Comparison of ENCODE assay signal across 7 cellular contexts in genomic region chr4:157978680-157979361, GRCh38.
DNase-seq lines count a peak whose midpoint lies in the region; FAIRE-seq and TF ChIP-seq lines count a peak whose summit lies in the region.

No MANE protein-coding gene starts in this region.

- H3K27ac ChIP-seq in GM23248, result no peak overlapping the region
- no peak overlapping the region for H3K27ac ChIP-seq in brain microvascular endothelial cell
- H3K27ac ChIP-seq in iPS-18a (ENCODE audit: low read length), result no peak overlapping the region
- no peak overlapping the region for H3K27ac ChIP-seq in small intestine (ENCODE audit: low read depth in 1 of 2, low read length in 1 of 2)

- FAIRE-seq in RCC 7860 (lab: Jason Lieb, UNC), result no peak
- FAIRE-seq in small intestine (lab: Jason Lieb, UNC), result no peak

- peak overlapping the region; percentile 85 for H2AFZ ChIP-seq in GM23248

- H3K4me2 ChIP-seq in GM23248 (ENCODE audit: unreplicated experiment), result peak overlapping the region; percentile 87

- no peaks in the 10 kb centered on the region for H3F3A ChIP-seq in GM23248 (ENCODE audit: insufficient read depth)

- H3K4me3 ChIP-seq in GM12864 (ENCODE audit: low read depth, low read length) (no peak overlapping the region), GM23248 (peak overlapping the region; percentile 67), brain microvascular endothelial cell (ENCODE audit: low read depth, low read length) (peak overlapping the region; percentile 32), iPS-18a (ENCODE audit: low read length) (peak overlapping the region; percentile 33), small intestine (ENCODE audit: low read depth in 1 of 2, low read length in 2 of 2) (no peak overlapping the region)

- no peaks in the 10 kb centered on the region for H3K79me2 ChIP-seq in GM23248 (ENCODE audit: insufficient read depth)

- H3K9me3 ChIP-seq in GM23248 (ENCODE audit: low read depth) (no peaks in the 10 kb centered on the region), iPS-18a (ENCODE audit: control insufficient read depth, low read depth, low read length) (no peaks in the 10 kb centered on the region), small intestine (ENCODE audit: control insufficient read depth, low read depth) (no peaks in the 10 kb centered on the region)

- DNase-seq in GM12864 (ENCODE audit: low read depth) (no peak), GM23248 (peak; percentile 66), Kasumi-1 (lab: John Stamatoyannopoulos, UW) (peak; percentile 72 to 84), RCC 7860 (ENCODE audit: low spot score) (peak; percentile 58), brain microvascular endothelial cell (peak; percentile 60), small intestine (peak; percentile 55)

- in situ Hi-C loops in GM23248 (cut with MboI) (no loop called here), brain microvascular endothelial cell (cut with HindIII; ENCODE audit: low pct_ligation_motif_present, low sequenced_read_pairs) (no loop called here)

- H3K4me1 ChIP-seq in GM23248 (ENCODE audit: insufficient read depth), result no peaks in the 10 kb centered on the region
- peaks cover 7% of the 10 kb centered on the region for H3K4me1 ChIP-seq in iPS-18a (ENCODE audit: control insufficient read depth, low read depth, low read length)
- no peaks in the 10 kb centered on the region for H3K4me1 ChIP-seq in small intestine (ENCODE audit: control insufficient read depth in 2 of 2, insufficient read depth in 1 of 2, low read depth in 1 of 2, low read length in 1 of 2)

- no peaks in the 10 kb centered on the region for H3K9me2 ChIP-seq in GM23248 (ENCODE audit: insufficient read depth)

- no peaks in the 10 kb centered on the region for H4K20me1 ChIP-seq in GM23248 (ENCODE audit: insufficient read depth)

- H3K36me3 ChIP-seq in GM23248 (ENCODE audit: low read depth) (no peaks in the 10 kb centered on the region), brain microvascular endothelial cell (replicated peaks) (no peaks in the 10 kb centered on the region), iPS-18a (ENCODE audit: control insufficient read depth, low read depth, low read length) (no peaks in the 10 kb centered on the region), small intestine (ENCODE audit: control insufficient read depth in 2 of 2, insufficient read depth in 2 of 2, low read length in 2 of 2) (no peaks in the 10 kb centered on the region)

- H3K27me3 ChIP-seq in GM23248 (replicated peaks; ENCODE audit: insufficient read depth) (0 out of 2 replicates have a peak, but pooled peaks cover 5% of the 10 kb centered on the region), brain microvascular endothelial cell (replicated peaks) (no peaks in the 10 kb centered on the region), iPS-18a (ENCODE audit: control insufficient read depth, insufficient read depth, low read length) (no peaks in the 10 kb centered on the region), small intestine (ENCODE audit: control insufficient read depth in 2 of 2, insufficient read depth in 2 of 2, low read length in 2 of 2) (no peaks in the 10 kb centered on the region)

- TF ChIP-seq CTCF in GM12864 (IDR thresholded peaks at IDR 0.05; ENCODE audit: low read depth, low read length, missing control alignments) (peak; percentile 83), brain microvascular endothelial cell (IDR thresholded peaks at IDR 0.05; ENCODE audit: low read depth, low read length, missing control alignments) (peak; percentile 82)

- H3K9ac ChIP-seq in GM23248, result peak overlapping the region; percentile 26; the same call in 1 of the 2 replicates
- peak overlapping the region; percentile 32 for H3K9ac ChIP-seq in iPS-18a (ENCODE audit: low read length)

- 10 to 15% methylated on average over 7 of the region's 7 CpGs for WGBS in GM23248 (ENCODE audit: low coverage in 1 of 2, low lambda C conversion rate in 2 of 2, missing lambda C conversion rate in 2 of 2), 2 experiments
- 6 to 8% (median 7%) methylated on average over 7 of the region's 7 CpGs for WGBS in small intestine, 3 donors

Comparison
In these comparisons a context has a peak if more than half of its experiments do, and no peak if none do; other contexts are left out.
1. H3K4me3 ChIP-seq: peak in GM23248 (single experiment), brain microvascular endothelial cell (single experiment) and iPS-18a (single experiment); none in GM12864 (single experiment) and small intestine (0 of 2).